10 cellular contexts compared by ENCODE assay signal in the genomic region with DNA sequence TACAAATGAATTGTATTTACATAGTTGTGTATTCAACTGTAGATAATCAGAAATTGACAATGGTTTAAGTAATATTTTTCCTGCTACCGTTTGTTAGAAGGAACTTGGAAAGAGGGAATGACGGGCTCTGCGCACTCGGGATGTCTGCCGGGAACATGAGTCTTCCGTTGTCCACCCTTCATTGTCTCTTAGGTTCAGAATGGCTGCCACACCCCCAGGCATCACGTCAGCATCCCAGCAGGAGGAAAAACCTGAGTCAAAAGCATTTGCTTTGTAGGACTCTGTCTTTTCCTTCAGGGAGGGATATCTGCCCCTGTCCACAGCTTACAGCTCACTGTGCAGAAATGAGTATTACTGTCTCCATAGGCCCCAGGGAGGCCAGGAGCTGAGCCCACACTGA.
"Had no signal": no experiment of that assay in that cellular context is flagged by ENCODE, and none has a peak within 500 bp of the region (broad histone marks: within the 10 kb centered on the region; RNA-seq: fewer than 3 reads in every experiment).

No MANE protein-coding gene starts in this region.

- H3K4me3 ChIP-seq: GM23338 had no signal

- H3K4me3 Mint-ChIP-seq: GM23338, H9, HFFc6, IgD-negative memory B cell had no signal

- H3K27ac Mint-ChIP-seq: GM23338, H9, HFFc6, IgD-negative memory B cell had no signal

- H2AFZ ChIP-seq: GM23338 had no signal

- ATAC-seq: GM23338, HepG2 had no signal

- H3K4me1 Mint-ChIP-seq: IgD-negative memory B cell had no signal

- H3K4me2 ChIP-seq: GM23338 had no signal

- FAIRE-seq: H1, H54, HepG2 had no signal

- DNase-seq: H9, HCEC 1CT, HFFc6, KG1 had no signal

- H3K9me3 Mint-ChIP-seq: H9, HFFc6 had no signal

- H3K27ac ChIP-seq: HL-60 had no signal

- H3K36me3 Mint-ChIP-seq: IgD-negative memory B cell had no signal
